19 cellular contexts compared by ENCODE assay signal in genomic region chr6:144555078-144555477, GRCh38.
"Had no signal": no experiment of that assay in that cellular context is flagged by ENCODE, and none has a peak within 500 bp of the region (broad histone marks: within the 10 kb centered on the region; RNA-seq: fewer than 3 reads in every experiment).

No MANE protein-coding gene starts in this region.

- H3K9me3 Mint-ChIP-seq: endodermal cell; naive thymus-derived CD8-positive, alpha-beta T cell; WTC11 had no signal

- H3K4me1 Mint-ChIP-seq: endodermal cell, WTC11 had no signal

- ATAC-seq: esophagus mucosa; left lung; mucosa of descending colon; naive thymus-derived CD8-positive, alpha-beta T cell; right lobe of liver; SK-N-SH treated with all-trans-retinoic acid at 6 μM for 48 hours; WTC11 had no signal

- DNase-seq: activated CD4-positive, alpha-beta memory T cell treated with anti-CD3 and anti-CD28 coated beads, Interleukin-2, amount 10 ng/mL, durations not matched to agents 7 days and 5 days; activated naive CD4-positive, alpha-beta T cell treated with Interleukin-2 at 50 U/mL for 16 hours; aorta; endodermal cell; head of caudate nucleus; left lung; mucosa of descending colon; naive thymus-derived CD8-positive, alpha-beta T cell; nucleus accumbens; right lobe of liver; SHP77; spleen; stimulated activated CD4-positive, alpha-beta T cell treated with anti-CD3 and anti-CD28 coated beads, Interleukin-1b, Interleukin-23, amount 100 ng/mL, for 48 hours; stimulated activated naive CD4-positive, alpha-beta T cell; upper lobe of left lung had no signal

- H3K27me3 Mint-ChIP-seq: activated CD4-positive, alpha-beta memory T cell treated with anti-CD3 and anti-CD28 coated beads, Interleukin-2, amount 10 ng/mL, durations not matched to agents 7 days and 5 days; naive thymus-derived CD8-positive, alpha-beta T cell had no signal

- H3K4me3 ChIP-seq: breast epithelium, left lung, mucosa of descending colon, right lobe of liver, spleen, upper lobe of left lung had no signal

- H3K4me3 Mint-ChIP-seq: activated CD4-positive, alpha-beta memory T cell treated with anti-CD3 and anti-CD28 coated beads, Interleukin-2, amount 10 ng/mL, durations not matched to agents 7 days and 5 days; endodermal cell; naive thymus-derived CD8-positive, alpha-beta T cell; WTC11 had no signal

- H3K27ac Mint-ChIP-seq: activated CD4-positive, alpha-beta memory T cell treated with anti-CD3 and anti-CD28 coated beads, Interleukin-2, amount 10 ng/mL, durations not matched to agents 7 days and 5 days; endodermal cell; WTC11 had no signal
